10 cellular contexts compared by ENCODE assay signal in genomic region chr9:124297553-124297905, GRCh38. TPM values are rescaled to one million over a fixed set of nuclear protein-coding genes. Genes with fewer than 3 reads are reported as not detected.
DNase-seq lines count a peak whose midpoint lies in the region; ATAC-seq lines count a peak whose summit lies in the region.
"Had no signal": no experiment of that assay in that cellular context is flagged by ENCODE, and none has a peak within 500 bp of the region (broad histone marks: within the 10 kb centered on the region; RNA-seq: fewer than 3 reads in every experiment).

No MANE protein-coding gene starts in this region.

- DNase-seq in Caki2 (ENCODE audit: low read depth) (peak; percentile 53), SW480 (ENCODE audit: low spot score) (peak; percentile 83), glomerular visceral epithelial cell (ENCODE audit: extremely low spot score) (peak; percentile 93), occipital lobe (lab: John Stamatoyannopoulos, UW) (peak; percentile 29), T-cell (no peak), GDM1 (lab: John Stamatoyannopoulos, UW) (no peak), NCI-H524 treated with DMSO at 0.1 percent for 48 hours (lab: John Stamatoyannopoulos, UW) (no peak)
- DNase-seq in activated T-cell treated with anti-CD3 and anti-CD28 coated beads, Interleukin-2, amount 50 U/mL, for 24 hours, result no peak
- DNase-seq: activated CD8-positive, alpha-beta T cell treated with anti-CD3 and anti-CD28 coated beads, Interleukin-2, amount 10 ng/mL, durations not matched to agents 7 days and 5 days had no signal

- no peak overlapping the region for H3K4me3 Mint-ChIP-seq in T-cell
- no peak overlapping the region for H3K4me3 Mint-ChIP-seq in activated T-cell treated with anti-CD3 and anti-CD28 coated beads, Interleukin-2, amount 50 U/mL, for 24 hours
- H3K4me3 Mint-ChIP-seq: activated CD8-positive, alpha-beta T cell treated with anti-CD3 and anti-CD28 coated beads, Interleukin-2, amount 10 ng/mL, durations not matched to agents 7 days and 5 days had no signal

- peaks cover 6 to 23% (median 9%) of the 10 kb centered on the region in 3 donors for H3K4me1 Mint-ChIP-seq in T-cell
- peaks cover 24% of the 10 kb centered on the region for H3K4me1 Mint-ChIP-seq in activated T-cell treated with anti-CD3 and anti-CD28 coated beads, Interleukin-2, amount 50 U/mL, for 24 hours (ENCODE audit: low read depth)

- no peaks in the 10 kb centered on the region for H3K9me3 Mint-ChIP-seq in T-cell
- H3K9me3 Mint-ChIP-seq in activated T-cell treated with anti-CD3 and anti-CD28 coated beads, Interleukin-2, amount 50 U/mL, for 24 hours, result no peaks in the 10 kb centered on the region
- H3K9me3 Mint-ChIP-seq: IgD-negative memory B cell had no signal

- H3K27ac Mint-ChIP-seq in T-cell, result no peak overlapping the region
- H3K27ac Mint-ChIP-seq in activated T-cell treated with anti-CD3 and anti-CD28 coated beads, Interleukin-2, amount 50 U/mL, for 24 hours, result no peak overlapping the region
- H3K27ac Mint-ChIP-seq: activated CD8-positive, alpha-beta T cell treated with anti-CD3 and anti-CD28 coated beads, Interleukin-2, amount 10 ng/mL, durations not matched to agents 7 days and 5 days had no signal

- POLR2A ChIA-PET in T-cell (lab: Charles Lee), result no interaction called here

- ATAC-seq in T-cell (replicated peaks in 1 of 4), result no peak
- ATAC-seq: activated CD8-positive, alpha-beta T cell treated with anti-CD3 and anti-CD28 coated beads, Interleukin-2, amount 10 ng/mL, durations not matched to agents 7 days and 5 days had no signal

- H3K27me3 Mint-ChIP-seq in T-cell, result no peaks in the 10 kb centered on the region
- H3K27me3 Mint-ChIP-seq in activated T-cell treated with anti-CD3 and anti-CD28 coated beads, Interleukin-2, amount 50 U/mL, for 24 hours, result no peaks in the 10 kb centered on the region
- H3K27me3 Mint-ChIP-seq: IgD-negative memory B cell had no signal

- in situ Hi-C loops in Caki2 (cut with HindIII; ENCODE audit: low pct_unique_long_range_greater_than_20kb, low sequenced_read_pairs), result no loop called here

- CTCF ChIA-PET in T-cell (lab: Charles Lee), result no interaction called here

- no peaks in the 10 kb centered on the region for H3K36me3 Mint-ChIP-seq in T-cell
- H3K36me3 Mint-ChIP-seq in activated T-cell treated with anti-CD3 and anti-CD28 coated beads, Interleukin-2, amount 50 U/mL, for 24 hours (ENCODE audit: low read depth), result peaks cover 3% of the 10 kb centered on the region
- H3K36me3 Mint-ChIP-seq: IgD-negative memory B cell had no signal

RNA-seq across cellular contexts. Expression of gene NEK6, which starts 39.8 kb away (rescaled TPM):
- total RNA-seq in Caki2 (2014; rRNA removed; shearing (Covaris generic); ENCODE audit: low replicate concordance), result 119 and 135 TPM in 2 replicates
- total RNA-seq in occipital lobe (26.2 TPM), T-cell (10 to 100 TPM in 3 of 5 donors, 1 to 10 TPM in 2; 5.9 to 12.5 (median 10.4) TPM)

Comparison
In these comparisons a context has a peak if more than half of its experiments do, and no peak if none do; other contexts are left out.
1. DNase-seq: peak in Caki2 (single experiment), SW480 (single experiment), glomerular visceral epithelial cell (single experiment) and occipital lobe (single experiment); none in T-cell (0 of 34), activated T-cell treated with anti-CD3 and anti-CD28 coated beads, Interleukin-2, amount 50 U/mL, for 24 hours (single experiment), GDM1 (single experiment) and NCI-H524 treated with DMSO at 0.1 percent for 48 hours (single experiment).